ENCODE assay signal across 8 cellular contexts in the genomic region with DNA sequence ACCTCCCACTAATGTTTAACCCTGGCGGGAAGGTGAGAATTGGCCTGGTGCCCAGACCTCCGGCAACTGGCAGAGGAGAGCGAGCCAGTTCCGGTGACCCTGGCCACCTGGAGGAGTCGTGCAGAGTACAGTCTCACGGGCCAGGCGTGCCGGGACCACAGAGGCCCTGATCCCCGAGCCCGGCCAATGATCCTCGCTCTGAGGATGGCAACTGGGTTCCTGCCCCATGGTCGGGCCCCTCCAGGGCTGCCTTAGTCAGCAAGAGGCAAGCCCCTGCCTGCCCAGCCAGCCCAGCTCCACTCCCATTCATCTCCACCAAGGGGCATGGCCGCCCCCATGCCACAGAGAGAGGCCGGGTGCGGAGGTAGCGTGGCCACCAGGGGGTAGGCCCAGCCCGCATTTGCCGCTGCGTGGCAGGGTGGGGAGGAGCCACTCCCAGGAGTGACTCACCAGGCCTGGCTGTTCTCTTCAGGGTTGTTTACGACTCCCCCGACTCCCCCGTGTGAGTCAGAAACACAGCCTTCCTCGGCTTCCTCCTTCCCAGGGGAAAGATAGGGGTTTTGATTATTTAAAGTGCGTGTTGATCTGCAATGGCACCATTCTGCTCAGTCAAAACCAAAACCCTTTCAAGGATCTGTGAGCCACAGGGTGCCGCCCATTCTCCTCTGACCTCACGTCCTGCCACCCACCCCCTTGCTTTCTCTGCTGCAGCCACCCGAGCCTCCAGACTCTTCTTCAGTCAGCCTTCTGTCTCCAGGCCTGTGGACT. TPM values are rescaled to one million over a fixed set of nuclear protein-coding genes. Genes with fewer than 3 reads are reported as not detected.
DNase-seq lines count a peak whose midpoint lies in the region; ATAC-seq and TF ChIP-seq lines count a peak whose summit lies in the region.

A gene with protein sequence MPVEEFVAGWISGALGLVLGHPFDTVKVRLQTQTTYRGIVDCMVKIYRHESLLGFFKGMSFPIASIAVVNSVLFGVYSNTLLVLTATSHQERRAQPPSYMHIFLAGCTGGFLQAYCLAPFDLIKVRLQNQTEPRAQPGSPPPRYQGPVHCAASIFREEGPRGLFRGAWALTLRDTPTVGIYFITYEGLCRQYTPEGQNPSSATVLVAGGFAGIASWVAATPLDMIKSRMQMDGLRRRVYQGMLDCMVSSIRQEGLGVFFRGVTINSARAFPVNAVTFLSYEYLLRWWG (minus strand): TSS at position 611 of the 768 bp plus-strand sequence. CDS start 695 bp downstream, outside the sequence.

- H3K4me1 ChIP-seq in adipocyte (ENCODE audit: control insufficient read depth, insufficient read depth, low read length) (peaks cover 42% of the 10 kb centered on the region), heart right ventricle (peaks cover 13 to 74% (median 47%) of the 10 kb centered on the region in 9 donors), uterus (peaks cover 13 to 17% of the 10 kb centered on the region in 2 donors)

- TF ChIP-seq CTCF in heart right ventricle (IDR thresholded peaks at IDR 0.05) (peak; percentile 79 to 98 (median 86)), uterus (IDR thresholded peaks at IDR 0.05) (peak; percentile 91 to 99 (median 98))

- peak within 1 kb of the TSS; percentile 98 to 100 for H3K27ac Mint-ChIP-seq in T-cell

- intact Hi-C loops in heart right ventricle (cut with DNase I) (loop anchor here in 7 of 10 donors (1.0 to 5.0 kb wide), 8 partner anchors 35 to 130 kb away; no protein-coding TSS in a partner anchor), uterus (cut with DNase I; ENCODE audit: low total_unique reads) (loop anchor here (5.0 kb wide), 1 partner anchor 35 kb away; no protein-coding TSS in a partner anchor)

- DNase-seq in NCI-H146 treated with DMSO at 0.1 percent for 48 hours (lab: John Stamatoyannopoulos, UW; ENCODE audit: unreplicated experiment) = peak; percentile 86
- peak; percentile 81 to 93 (median 85) for DNase-seq in T-cell
- DNase-seq in adipocyte (ENCODE audit: low read depth) = peak; percentile 98
- peak; percentile 90 to 93 for DNase-seq in heart right ventricle
- DNase-seq in putamen (ENCODE audit: low spot score) = peak; percentile 92
- peak; percentile 94 to 98 for DNase-seq in uterus

- peak within 1 kb of the TSS; percentile 82 to 96 (median 84) for H3K4me3 Mint-ChIP-seq in T-cell

- H3K9ac ChIP-seq in adipocyte (ENCODE audit: low read length) = peak within 1 kb of the TSS; percentile 94

- H3K36me3 ChIP-seq in adipocyte (ENCODE audit: control insufficient read depth, insufficient read depth, low read length, severe bottlenecking) = no peaks in the 10 kb centered on the region
- H3K36me3 ChIP-seq in heart right ventricle = peaks cover 0 to 8% (median 0%) of the 10 kb centered on the region in 9 donors
- no peaks in the 10 kb centered on the region for H3K36me3 ChIP-seq in uterus

- WGBS in heart right ventricle, 2 donors = 0 to 1% methylated on average over 27 of the region's 27 CpGs

- H3K4me1 Mint-ChIP-seq in T-cell = peaks cover 48 to 61% (median 57%) of the 10 kb centered on the region in 3 donors

- H3K27ac ChIP-seq in heart right ventricle (peak within 1 kb of the TSS; percentile 94 to 99 (median 98)), uterus (peak within 1 kb of the TSS; percentile 95 to 97)

- H3K27me3 Mint-ChIP-seq in T-cell = no peaks in the 10 kb centered on the region

- H3K27me3 ChIP-seq in adipocyte (replicated peaks; ENCODE audit: control insufficient read depth, insufficient read depth, low read length) = no peaks in the 10 kb centered on the region
- H3K27me3 ChIP-seq in heart right ventricle = no peaks in the 10 kb centered on the region
- H3K27me3 ChIP-seq in uterus = no peaks in the 10 kb centered on the region

- peak; percentile 67 for ATAC-seq in GM18498 (IDR thresholded peaks at IDR 0.05; ENCODE audit: unreplicated experiment)
- peak; percentile 55 for ATAC-seq in HG02884 (IDR thresholded peaks at IDR 0.05; ENCODE audit: unreplicated experiment)
- peak; percentile 83 to 89 (median 85) for ATAC-seq in T-cell (replicated peaks in 1 of 4)
- peak; percentile 89 to 96 (median 94) for ATAC-seq in heart right ventricle

- no peaks in the 10 kb centered on the region for H3K9me3 Mint-ChIP-seq in T-cell

- no peaks in the 10 kb centered on the region for H3K36me3 Mint-ChIP-seq in T-cell

- CTCF ChIA-PET in T-cell (lab: Charles Lee) = interaction anchor here in 1 of 2 donors (0.6 to 1.2 kb wide), 7 partner anchors 53 to 513 kb away, joined by 3 to 6 read pairs (median 3); a partner anchor contains a TSS

- POLR2A ChIA-PET in T-cell (lab: Charles Lee) = interaction anchor here (0.6 to 0.7 kb wide), 5 partner anchors 15 to 1029 kb away, joined by 3 to 10 read pairs (median 6); a partner anchor contains a TSS

- H3K9me3 ChIP-seq in adipocyte (ENCODE audit: control insufficient read depth, low read length) (no peaks in the 10 kb centered on the region), heart right ventricle (no peaks in the 10 kb centered on the region), uterus (no peaks in the 10 kb centered on the region)

- H3K4me3 ChIP-seq in adipocyte (ENCODE audit: low read length) = peak within 1 kb of the TSS; percentile 79
- peak within 1 kb of the TSS; percentile 27 to 74 (median 56) for H3K4me3 ChIP-seq in heart right ventricle
- H3K4me3 ChIP-seq in uterus = peak within 1 kb of the TSS; percentile 23 to 41

- TF ChIP-seq POLR2A in uterus (IDR thresholded peaks at IDR 0.05) = peak; percentile 72 to 83

RNA-seq across cellular contexts. Expression of the gene that starts here (rescaled TPM):
- 10 to 100 TPM; 18.7 to 72.2 (median 22.6) TPM for total RNA-seq in T-cell
- total RNA-seq in heart right ventricle = 10 to 100 TPM in 1 of 10 donors, 1 to 10 TPM in 9; 4.6 to 12.2 (median 8.3) TPM
- polyA plus RNA-seq in heart right ventricle = 10 to 100 TPM in 1 of 2 donors, 1 to 10 TPM in 1; 3.1 to 10.7 TPM
- 1 to 10 TPM in 2 of 4 donors, under 1 TPM in 1, not detected in 1; 0.29 to 5.9 (median 5.3) TPM for total RNA-seq in uterus

Comparison
In these comparisons a context has a peak if more than half of its experiments do, and no peak if none do; other contexts are left out.
1. Peak in every context shown above with its lines: DNase-seq, ATAC-seq, H3K4me3 ChIP-seq and H3K27ac ChIP-seq.